8 cellular contexts compared by ENCODE assay signal in the genomic region with DNA sequence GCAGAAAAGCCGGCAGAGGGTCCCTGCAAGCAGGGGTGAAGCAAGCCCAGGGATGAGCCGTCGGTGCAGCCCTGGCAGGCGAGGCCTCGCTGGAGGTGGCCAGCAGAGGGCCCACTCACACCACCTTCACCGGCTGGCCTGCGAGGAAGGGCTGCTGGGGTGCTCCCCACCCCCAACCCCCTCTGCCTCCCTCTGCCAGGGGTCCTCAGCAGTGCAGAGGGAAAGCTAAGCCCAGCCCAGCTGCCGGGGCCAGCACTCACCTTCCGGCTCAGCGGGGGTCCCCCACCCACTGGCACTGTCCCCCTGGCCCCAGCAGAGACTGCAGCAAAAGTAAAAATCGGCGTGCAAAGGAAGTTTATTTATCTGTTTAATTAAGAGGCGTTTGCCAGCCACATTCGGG.
A peak's percentile ranks its signal among the peaks of the same experiment; 100 is the strongest.
DNase-seq lines count a peak whose midpoint lies in the region; ATAC-seq, FAIRE-seq and TF ChIP-seq lines count a peak whose summit lies in the region.

No MANE protein-coding gene starts in this region.

- H3K4me3 ChIP-seq in AG10803 (ENCODE audit: low read length) (no peak overlapping the region), SU-DHL-6 (ENCODE audit: insufficient read depth, low read length, poor library complexity, severe bottlenecking) (no peak overlapping the region)
- no peak overlapping the region for H3K4me3 ChIP-seq in effector memory CD4-positive, alpha-beta T cell (ENCODE audit: insufficient read depth, low read depth, low read length, poor library complexity, severe bottlenecking)
- no peak overlapping the region for H3K4me3 ChIP-seq in CD8-positive, alpha-beta T cell (ENCODE audit: low read depth, low read length)

- H3K36me3 ChIP-seq in SU-DHL-6 (ENCODE audit: low read length): no peaks in the 10 kb centered on the region
- no peaks in the 10 kb centered on the region for H3K36me3 ChIP-seq in effector memory CD4-positive, alpha-beta T cell (ENCODE audit: control insufficient read depth, insufficient read depth, low read length)
- H3K36me3 ChIP-seq in CD8-positive, alpha-beta T cell (ENCODE audit: insufficient read depth, low read length): no peaks in the 10 kb centered on the region

- no peaks in the 10 kb centered on the region for H3K9me3 ChIP-seq in SU-DHL-6 (ENCODE audit: insufficient read depth, low read length)
- no peaks in the 10 kb centered on the region for H3K9me3 ChIP-seq in effector memory CD4-positive, alpha-beta T cell (ENCODE audit: control insufficient read depth, low read length)
- H3K9me3 ChIP-seq in CD8-positive, alpha-beta T cell (ENCODE audit: low read length): no peaks in the 10 kb centered on the region

- no peak overlapping the region for H3K4me3 Mint-ChIP-seq in activated T-helper 1 cell treated with anti-CD3 and anti-CD28 coated beads, Interleukin-12 subunit alpha, Interleukin-12 subunit beta, Interleukin-2, Interleukin-4 antibody, amounts not matched to agents 30 ng/mL and 10 ng/mL and 1 ng/mL, durations not matched to agents 14 hours and 24 hours and 36 hours
- H3K4me3 Mint-ChIP-seq in CD8-positive, alpha-beta T cell: no peak overlapping the region

- DNase-seq in AG10803 (ENCODE audit: low read depth): no peak
- DNase-seq in H54 (ENCODE audit: insufficient read length, low spot score): peak; percentile 80
- peak; percentile 86 for DNase-seq in iPS-NIHi11 (ENCODE audit: low spot score)
- DNase-seq in activated T-helper 1 cell treated with anti-CD3 and anti-CD28 coated beads, Interleukin-12 subunit alpha, Interleukin-12 subunit beta, Interleukin-2, Interleukin-4 antibody, amounts not matched to agents 30 ng/mL and 10 ng/mL and 1 ng/mL, durations not matched to agents 14 hours and 24 hours and 36 hours (ENCODE audit: low spot score): no peak
- no peak for DNase-seq in effector memory CD4-positive, alpha-beta T cell
- no peak for DNase-seq in CD8-positive, alpha-beta T cell

- H3K79me2 ChIP-seq in SU-DHL-6 (ENCODE audit: insufficient read depth, low read length): no peaks in the 10 kb centered on the region

- H3K27me3 Mint-ChIP-seq in activated T-helper 1 cell treated with anti-CD3 and anti-CD28 coated beads, Interleukin-12 subunit alpha, Interleukin-12 subunit beta, Interleukin-2, Interleukin-4 antibody, amounts not matched to agents 30 ng/mL and 10 ng/mL and 1 ng/mL, durations not matched to agents 14 hours and 24 hours and 36 hours (ENCODE audit: insufficient read depth): peaks cover 18% of the 10 kb centered on the region
- H3K27me3 Mint-ChIP-seq in CD8-positive, alpha-beta T cell (ENCODE audit: low read depth): peaks cover 47% of the 10 kb centered on the region

- H4K20me1 ChIP-seq in SU-DHL-6 (ENCODE audit: low read depth, low read length): no peaks in the 10 kb centered on the region

- no peaks in the 10 kb centered on the region for H3F3A ChIP-seq in SU-DHL-6 (ENCODE audit: insufficient read depth)

- no peak overlapping the region for H3K9ac ChIP-seq in SU-DHL-6 (ENCODE audit: low read length)

- H3K27me3 ChIP-seq in SU-DHL-6 (ENCODE audit: low read length): no peaks in the 10 kb centered on the region
- peaks cover 28% of the 10 kb centered on the region for H3K27me3 ChIP-seq in effector memory CD4-positive, alpha-beta T cell (replicated peaks; ENCODE audit: control insufficient read depth, insufficient read depth, low read length, poor library complexity, severe bottlenecking)
- peaks cover 8% of the 10 kb centered on the region for H3K27me3 ChIP-seq in CD8-positive, alpha-beta T cell (ENCODE audit: insufficient read depth, low read length)

- no peak overlapping the region for H2AFZ ChIP-seq in SU-DHL-6 (ENCODE audit: low read depth, low read length, severe bottlenecking)

- no peaks in the 10 kb centered on the region for H3K9me2 ChIP-seq in SU-DHL-6 (replicated peaks; ENCODE audit: insufficient read depth, low read length)

- peak; percentile 42 for TF ChIP-seq CTCF in AG10803 (conservative IDR thresholded peaks at IDR 0.05; ENCODE audit: low read length)
- peak; percentile 39 for TF ChIP-seq CTCF in SU-DHL-6 (IDR thresholded peaks at IDR 0.05; ENCODE audit: insufficient read depth, low read length, poor library complexity, severe bottlenecking)
- no peak for TF ChIP-seq CTCF in CD8-positive, alpha-beta T cell (IDR thresholded peaks at IDR 0.05)

- no peak for TF ChIP-seq POLR2A in H54 (IDR thresholded peaks at IDR 0.05; ENCODE audit: low read depth, low read length)

- POLR2A ChIA-PET in CD8-positive, alpha-beta T cell (lab: Charles Lee): no interaction called here

- H3K4me1 ChIP-seq in effector memory CD4-positive, alpha-beta T cell (ENCODE audit: control insufficient read depth, insufficient read depth, low read length, poor library complexity, severe bottlenecking): peaks cover 3% of the 10 kb centered on the region
- H3K4me1 ChIP-seq in CD8-positive, alpha-beta T cell (ENCODE audit: insufficient read depth, low read length): no peaks in the 10 kb centered on the region

- FAIRE-seq in H54 (lab: Jason Lieb, UNC): no peak

- no peaks in the 10 kb centered on the region for H3K4me1 Mint-ChIP-seq in activated T-helper 1 cell treated with anti-CD3 and anti-CD28 coated beads, Interleukin-12 subunit alpha, Interleukin-12 subunit beta, Interleukin-2, Interleukin-4 antibody, amounts not matched to agents 30 ng/mL and 10 ng/mL and 1 ng/mL, durations not matched to agents 14 hours and 24 hours and 36 hours (ENCODE audit: low read depth)
- H3K4me1 Mint-ChIP-seq in CD8-positive, alpha-beta T cell (ENCODE audit: low read depth): peaks cover 3% of the 10 kb centered on the region

- no peak overlapping the region for H3K27ac Mint-ChIP-seq in activated T-helper 1 cell treated with anti-CD3 and anti-CD28 coated beads, Interleukin-12 subunit alpha, Interleukin-12 subunit beta, Interleukin-2, Interleukin-4 antibody, amounts not matched to agents 30 ng/mL and 10 ng/mL and 1 ng/mL, durations not matched to agents 14 hours and 24 hours and 36 hours
- no peak overlapping the region for H3K27ac Mint-ChIP-seq in CD8-positive, alpha-beta T cell

- H3K4me2 ChIP-seq in SU-DHL-6 (ENCODE audit: low read depth, low read length, poor library complexity, severe bottlenecking): no peak overlapping the region

- ATAC-seq in GM18519 (IDR thresholded peaks at IDR 0.05; ENCODE audit: low FRiP score, unreplicated experiment): no peak
- ATAC-seq in CD8-positive, alpha-beta T cell: no peak

- CTCF ChIA-PET in CD8-positive, alpha-beta T cell (lab: Charles Lee): no interaction called here

- intact Hi-C loops in activated T-helper 1 cell treated with anti-CD3 and anti-CD28 coated beads, Interleukin-12 subunit alpha, Interleukin-12 subunit beta, Interleukin-2, Interleukin-4 antibody, amounts not matched to agents 30 ng/mL and 10 ng/mL and 1 ng/mL, durations not matched to agents 14 hours and 24 hours and 36 hours (cut with micrococcal nuclease): loop anchor here (10.0 kb wide), 1 partner anchor 207 kb away; no protein-coding TSS in a partner anchor
- intact Hi-C loops in CD8-positive, alpha-beta T cell (cut with DNase I, micrococcal nuclease): no loop called here

- no peaks in the 10 kb centered on the region for H3K9me3 Mint-ChIP-seq in activated T-helper 1 cell treated with anti-CD3 and anti-CD28 coated beads, Interleukin-12 subunit alpha, Interleukin-12 subunit beta, Interleukin-2, Interleukin-4 antibody, amounts not matched to agents 30 ng/mL and 10 ng/mL and 1 ng/mL, durations not matched to agents 14 hours and 24 hours and 36 hours
- H3K9me3 Mint-ChIP-seq in CD8-positive, alpha-beta T cell: no peaks in the 10 kb centered on the region

- no peaks in the 10 kb centered on the region for H3K36me3 Mint-ChIP-seq in activated T-helper 1 cell treated with anti-CD3 and anti-CD28 coated beads, Interleukin-12 subunit alpha, Interleukin-12 subunit beta, Interleukin-2, Interleukin-4 antibody, amounts not matched to agents 30 ng/mL and 10 ng/mL and 1 ng/mL, durations not matched to agents 14 hours and 24 hours and 36 hours (ENCODE audit: low read depth)
- no peaks in the 10 kb centered on the region for H3K36me3 Mint-ChIP-seq in CD8-positive, alpha-beta T cell

- no peak overlapping the region for H3K27ac ChIP-seq in SU-DHL-6 (ENCODE audit: low read depth, low read length)
- no peak overlapping the region for H3K27ac ChIP-seq in effector memory CD4-positive, alpha-beta T cell (ENCODE audit: insufficient read depth, low read length, poor library complexity, severe bottlenecking)
- H3K27ac ChIP-seq in CD8-positive, alpha-beta T cell (ENCODE audit: low read depth, low read length): no peak overlapping the region

Comparison
In these comparisons a context has a peak if more than half of its experiments do, and no peak if none do; other contexts are left out.
1. DNase-seq: peak in H54 (single experiment) and iPS-NIHi11 (single experiment); none in AG10803 (single experiment), activated T-helper 1 cell treated with anti-CD3 and anti-CD28 coated beads, Interleukin-12 subunit alpha, Interleukin-12 subunit beta, Interleukin-2, Interleukin-4 antibody, amounts not matched to agents 30 ng/mL and 10 ng/mL and 1 ng/mL, durations not matched to agents 14 hours and 24 hours and 36 hours (single experiment), effector memory CD4-positive, alpha-beta T cell (0 of 3) and CD8-positive, alpha-beta T cell (0 of 7).